13 cellular contexts compared by ENCODE assay signal in the genomic region with DNA sequence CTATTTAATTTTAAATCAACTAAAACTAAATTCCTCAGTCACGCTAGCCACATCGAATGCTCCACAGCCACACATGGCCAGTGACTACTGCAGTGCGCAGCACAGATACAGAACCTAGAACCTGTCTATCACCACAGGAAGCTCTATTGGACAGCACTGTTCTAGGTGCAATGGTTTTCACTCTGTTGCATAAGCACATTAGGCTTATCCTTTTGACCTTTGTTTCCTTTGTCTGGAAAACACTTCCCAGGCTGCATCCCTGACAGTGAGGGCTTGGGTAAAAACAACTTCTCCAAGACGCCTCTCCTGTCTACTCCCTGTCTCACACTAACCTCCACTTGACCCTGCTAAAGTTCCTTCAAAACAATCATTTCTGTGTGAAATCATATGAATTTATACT. TPM values are rescaled to one million over a fixed set of nuclear protein-coding genes. Genes with fewer than 3 reads are reported as not detected.
DNase-seq lines count a peak whose midpoint lies in the region; ATAC-seq, FAIRE-seq and TF ChIP-seq lines count a peak whose summit lies in the region.
"Had no signal": no experiment of that assay in that cellular context is flagged by ENCODE, and none has a peak within 500 bp of the region (broad histone marks: within the 10 kb centered on the region; RNA-seq: fewer than 3 reads in every experiment).

No MANE protein-coding gene starts in this region.

- no peak overlapping the region for H3K27ac ChIP-seq in CD4-positive, CD25-positive, alpha-beta regulatory T cell (ENCODE audit: insufficient read depth, low read length, poor library complexity, severe bottlenecking)
- H3K27ac ChIP-seq in astrocyte (ENCODE audit: low read depth, low read length) (peak overlapping the region; percentile 65), mesenchymal stem cell (ENCODE audit: low read length, poor library complexity, severe bottlenecking) (no peak overlapping the region)

- no peak overlapping the region for H2BK5ac ChIP-seq in mesenchymal stem cell (ENCODE audit: low read depth, low read length, poor library complexity, severe bottlenecking)

- H3K9me3 Mint-ChIP-seq in CD4-positive, CD25-positive, alpha-beta regulatory T cell, result no peaks in the 10 kb centered on the region
- H3K9me3 Mint-ChIP-seq in astrocyte (ENCODE audit: unreplicated experiment), result no peaks in the 10 kb centered on the region
- H3K9me3 Mint-ChIP-seq in activated CD4-positive, alpha-beta T cell treated with anti-CD3 and anti-CD28 coated beads, Interleukin-2, amount 10 ng/mL, durations not matched to agents 7 days and 5 days, result no peaks in the 10 kb centered on the region
- H3K9me3 Mint-ChIP-seq: CD4-positive, alpha-beta T cell had no signal

- H3K4me1 ChIP-seq in CD4-positive, CD25-positive, alpha-beta regulatory T cell (ENCODE audit: control insufficient read depth, insufficient read depth, low read length, poor library complexity, severe bottlenecking), result no peaks in the 10 kb centered on the region
- peaks cover 11% of the 10 kb centered on the region for H3K4me1 ChIP-seq in astrocyte (ENCODE audit: insufficient read depth, low read length)
- H3K4me1 ChIP-seq in mesenchymal stem cell (ENCODE audit: control insufficient read depth, insufficient read depth, low read depth, low read length), result peaks cover 3% of the 10 kb centered on the region

- H3K14ac ChIP-seq in mesenchymal stem cell (ENCODE audit: low read length in 2 of 2), result no peak overlapping the region

- peaks cover 20% of the 10 kb centered on the region for H4K20me1 ChIP-seq in astrocyte (ENCODE audit: insufficient read depth, low read length)

- H3K4me2 ChIP-seq in astrocyte (ENCODE audit: low read length) (no peak overlapping the region), mesenchymal stem cell (ENCODE audit: low read length, poor library complexity, severe bottlenecking) (no peak overlapping the region)

- TF ChIP-seq CTCF in astrocyte (IDR thresholded peaks at IDR 0.05; ENCODE audit: insufficient read depth, low read depth, low read length) (no peak), fibroblast of the aortic adventitia (IDR thresholded peaks at IDR 0.05; ENCODE audit: insufficient read depth, low read length) (no peak)

- CTCF ChIA-PET in activated CD4-positive, alpha-beta T cell treated with anti-CD3 and anti-CD28 coated beads, Interleukin-2, amount 10 ng/mL, durations not matched to agents 7 days and 5 days (lab: Charles Lee), result no interaction called here

- no peak for ATAC-seq in CD4-positive, CD25-positive, alpha-beta regulatory T cell (ENCODE audit: low read depth in 2 of 2)
- ATAC-seq: Right ventricle myocardium inferior had no signal

- H3K79me2 ChIP-seq in astrocyte (ENCODE audit: insufficient read depth, low read length), result no peaks in the 10 kb centered on the region

- H3K4me3 ChIP-seq in CD4-positive, CD25-positive, alpha-beta regulatory T cell (ENCODE audit: low read depth, low read length), result no peak overlapping the region
- H3K4me3 ChIP-seq in astrocyte (ENCODE audit: insufficient read depth, low read depth, low read length) (no peak overlapping the region), fibroblast of the aortic adventitia (ENCODE audit: low read depth, low read length) (no peak overlapping the region), mesenchymal stem cell (ENCODE audit: insufficient read depth in 1 of 2, low read depth in 1 of 2, low read length in 2 of 2) (no peak overlapping the region)
- H3K4me3 ChIP-seq: MG63 had no signal

- H3K4me3 Mint-ChIP-seq in CD4-positive, CD25-positive, alpha-beta regulatory T cell, result no peak overlapping the region
- H3K4me3 Mint-ChIP-seq in astrocyte (ENCODE audit: unreplicated experiment), result no peak overlapping the region
- no peak overlapping the region for H3K4me3 Mint-ChIP-seq in activated CD4-positive, alpha-beta T cell treated with anti-CD3 and anti-CD28 coated beads, Interleukin-2, amount 10 ng/mL, durations not matched to agents 7 days and 5 days
- H3K4me3 Mint-ChIP-seq: CD4-positive, alpha-beta T cell had no signal

- H3K36me3 ChIP-seq in CD4-positive, CD25-positive, alpha-beta regulatory T cell (ENCODE audit: control insufficient read depth, insufficient read depth, low read length), result peaks cover 68% of the 10 kb centered on the region
- H3K36me3 ChIP-seq in astrocyte (ENCODE audit: insufficient read depth, low read length), result peaks cover 25% of the 10 kb centered on the region
- H3K36me3 ChIP-seq in mesenchymal stem cell (ENCODE audit: control insufficient read depth in 1 of 2, insufficient read depth in 2 of 2, low read depth in 1 of 2, low read length in 2 of 2), result peaks cover 15 to 79% of the 10 kb centered on the region in 2 experiments

- no peak overlapping the region for H4K91ac ChIP-seq in mesenchymal stem cell (ENCODE audit: low read length)

- H3K23ac ChIP-seq in mesenchymal stem cell (ENCODE audit: low read length in 2 of 2), result no peak overlapping the region

- H3K27me3 Mint-ChIP-seq in CD4-positive, CD25-positive, alpha-beta regulatory T cell, result no peaks in the 10 kb centered on the region
- no peaks in the 10 kb centered on the region for H3K27me3 Mint-ChIP-seq in astrocyte (ENCODE audit: low read depth, unreplicated experiment)
- no peaks in the 10 kb centered on the region for H3K27me3 Mint-ChIP-seq in activated CD4-positive, alpha-beta T cell treated with anti-CD3 and anti-CD28 coated beads, Interleukin-2, amount 10 ng/mL, durations not matched to agents 7 days and 5 days
- H3K27me3 Mint-ChIP-seq: CD4-positive, alpha-beta T cell had no signal

- no peak overlapping the region for H4K8ac ChIP-seq in mesenchymal stem cell (ENCODE audit: low read length)

- H2BK15ac ChIP-seq in mesenchymal stem cell (ENCODE audit: low read depth, poor library complexity, severe bottlenecking), result no peak overlapping the region

- H3K9me3 ChIP-seq in CD4-positive, CD25-positive, alpha-beta regulatory T cell (ENCODE audit: control insufficient read depth in 2 of 2, low read length in 2 of 2), result no peaks in the 10 kb centered on the region
- no peaks in the 10 kb centered on the region for H3K9me3 ChIP-seq in astrocyte (ENCODE audit: insufficient read depth, low read depth, low read length)
- H3K9me3 ChIP-seq in mesenchymal stem cell (ENCODE audit: control insufficient read depth, low read length), result no peaks in the 10 kb centered on the region
- H3K9me3 ChIP-seq: MG63 had no signal

- H3K4me1 Mint-ChIP-seq in CD4-positive, CD25-positive, alpha-beta regulatory T cell, result peaks cover 21 to 36% (median 23%) of the 10 kb centered on the region in 4 donors
- H3K4me1 Mint-ChIP-seq in astrocyte (ENCODE audit: low read depth, unreplicated experiment), result peaks cover 31% of the 10 kb centered on the region
- peaks cover 34% of the 10 kb centered on the region for H3K4me1 Mint-ChIP-seq in activated CD4-positive, alpha-beta T cell treated with anti-CD3 and anti-CD28 coated beads, Interleukin-2, amount 10 ng/mL, durations not matched to agents 7 days and 5 days

- H3K79me1 ChIP-seq in mesenchymal stem cell (replicated peaks; ENCODE audit: low read length, poor library complexity, severe bottlenecking), result peaks cover 25% of the 10 kb centered on the region

- H3K18ac ChIP-seq in mesenchymal stem cell (ENCODE audit: low read depth in 1 of 2, low read length in 2 of 2), result no peak overlapping the region

- peak overlapping the region; percentile 8 to 88 (median 51) for H3K27ac Mint-ChIP-seq in CD4-positive, CD25-positive, alpha-beta regulatory T cell
- H3K27ac Mint-ChIP-seq in astrocyte (ENCODE audit: unreplicated experiment), result peak overlapping the region; percentile 90
- no peak overlapping the region for H3K27ac Mint-ChIP-seq in activated CD4-positive, alpha-beta T cell treated with anti-CD3 and anti-CD28 coated beads, Interleukin-2, amount 10 ng/mL, durations not matched to agents 7 days and 5 days
- H3K27ac Mint-ChIP-seq: CD4-positive, alpha-beta T cell had no signal

- H2BK120ac ChIP-seq in mesenchymal stem cell (ENCODE audit: low read depth, low read length), result no peak overlapping the region

- POLR2A ChIA-PET in activated CD4-positive, alpha-beta T cell treated with anti-CD3 and anti-CD28 coated beads, Interleukin-2, amount 10 ng/mL, durations not matched to agents 7 days and 5 days (lab: Charles Lee), result no interaction called here

- H2AK5ac ChIP-seq in mesenchymal stem cell (ENCODE audit: low read length, severe bottlenecking), result no peak overlapping the region

- peaks cover 46% of the 10 kb centered on the region for H3K36me3 Mint-ChIP-seq in CD4-positive, CD25-positive, alpha-beta regulatory T cell
- peaks cover 25% of the 10 kb centered on the region for H3K36me3 Mint-ChIP-seq in astrocyte (ENCODE audit: low read depth, unreplicated experiment)
- H3K36me3 Mint-ChIP-seq in activated CD4-positive, alpha-beta T cell treated with anti-CD3 and anti-CD28 coated beads, Interleukin-2, amount 10 ng/mL, durations not matched to agents 7 days and 5 days (ENCODE audit: low read depth), result peaks cover 53% of the 10 kb centered on the region

- no peak overlapping the region for H3K9ac ChIP-seq in astrocyte (ENCODE audit: low read length)
- peak overlapping the region; percentile 73 for H3K9ac ChIP-seq in mesenchymal stem cell (ENCODE audit: low read length)

- FAIRE-seq in astrocyte (lab: Jason Lieb, UNC), result no peak
- FAIRE-seq: A204.1 had no signal

- 96% methylated on average over 4 of the region's 4 CpGs for WGBS in mesenchymal stem cell

- H2BK12ac ChIP-seq in mesenchymal stem cell (ENCODE audit: low read length in 2 of 2), result no peak overlapping the region

- no peaks in the 10 kb centered on the region for H3K27me3 ChIP-seq in CD4-positive, CD25-positive, alpha-beta regulatory T cell (ENCODE audit: control insufficient read depth, insufficient read depth, low read length)
- H3K27me3 ChIP-seq in astrocyte (ENCODE audit: insufficient read depth, low read length) (no peaks in the 10 kb centered on the region), mesenchymal stem cell (ENCODE audit: control insufficient read depth in 1 of 2, insufficient read depth in 1 of 2, low read length in 2 of 2) (no peaks in the 10 kb centered on the region)
- H3K27me3 ChIP-seq: MG63 had no signal

- H3K4ac ChIP-seq in mesenchymal stem cell (ENCODE audit: low read depth in 1 of 2, low read length in 2 of 2), result no peak overlapping the region

- H2AFZ ChIP-seq in astrocyte (ENCODE audit: low read depth, low read length) (no peak overlapping the region), mesenchymal stem cell (ENCODE audit: low read depth, low read length) (no peak overlapping the region)

- no peak for DNase-seq in CD4-positive, CD25-positive, alpha-beta regulatory T cell
- no peak for DNase-seq in astrocyte (ENCODE audit: low read depth)
- DNase-seq in fibroblast of the aortic adventitia (ENCODE audit: low read depth), result peak; percentile 19
- peak; percentile 10 for DNase-seq in mesenchymal stem cell
- DNase-seq in pons (ENCODE audit: low spot score), result no peak
- DNase-seq in activated CD4-positive, alpha-beta T cell treated with anti-CD3 and anti-CD28 coated beads, Interleukin-2, amount 10 ng/mL, durations not matched to agents 7 days and 5 days, result no peak
- no peak for DNase-seq in DMS 273 (lab: John Stamatoyannopoulos, UW; ENCODE audit: unreplicated experiment)
- DNase-seq in NCI-H1694 (lab: John Stamatoyannopoulos, UW), result no peak
- DNase-seq: CD4-positive, alpha-beta T cell; DND-41; MG63 had no signal

RNA-seq across cellular contexts. Expression of gene RAP1GAP, which starts 33.6 kb away (rescaled TPM):
- total RNA-seq in CD4-positive, CD25-positive, alpha-beta regulatory T cell, result 0.84 TPM
- polyA plus RNA-seq in CD4-positive, CD25-positive, alpha-beta regulatory T cell, result not detected
- total RNA-seq in astrocyte, result 3.2 and 5.4 TPM in 2 replicates
- 0.08 and 0.09 TPM in 2 replicates for total RNA-seq in fibroblast of the aortic adventitia (ENCODE audit: low replicate concordance)
- polyA plus RNA-seq in mesenchymal stem cell (2013, experiment 1 of 2), result 0.50 TPM
- 0.62 TPM for polyA plus RNA-seq in mesenchymal stem cell (2013, experiment 2 of 2)
- total RNA-seq in activated CD4-positive, alpha-beta T cell treated with anti-CD3 and anti-CD28 coated beads, Interleukin-2, amount 10 ng/mL, durations not matched to agents 7 days and 5 days, result under 1 TPM; 0.17 to 0.32 TPM

Comparison
In these comparisons a context has a peak if more than half of its experiments do, and no peak if none do; other contexts are left out.
1. DNase-seq: peak in fibroblast of the aortic adventitia (single experiment) and mesenchymal stem cell (single experiment); none in CD4-positive, CD25-positive, alpha-beta regulatory T cell (0 of 3), astrocyte (single experiment), pons (single experiment), activated CD4-positive, alpha-beta T cell treated with anti-CD3 and anti-CD28 coated beads, Interleukin-2, amount 10 ng/mL, durations not matched to agents 7 days and 5 days (single experiment), DMS 273 (single experiment) and NCI-H1694 (single experiment).